Comparison of ENCODE assay signal across 2 cellular contexts in the genomic region with DNA sequence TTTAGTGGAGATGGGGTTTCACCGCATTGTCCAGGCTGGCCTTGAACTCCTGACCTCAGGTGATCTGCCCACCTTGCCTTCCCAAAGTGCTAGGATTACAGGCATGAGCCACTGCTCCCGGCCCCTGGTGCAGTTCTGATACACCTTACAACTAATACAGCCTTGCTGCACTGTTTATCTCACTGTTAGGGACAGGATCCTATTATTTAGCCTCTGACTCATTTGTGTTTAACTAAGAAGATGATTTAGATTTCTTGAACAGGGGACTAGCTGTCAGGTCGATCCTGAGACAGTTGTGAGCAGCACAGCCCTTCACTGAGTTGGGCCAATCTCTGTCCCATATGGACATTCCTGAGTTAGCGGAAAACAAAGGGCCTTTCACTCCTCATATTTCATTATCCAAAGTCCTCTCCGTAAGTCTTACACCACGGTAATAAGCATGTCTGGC.
TF ChIP-seq lines count a peak whose summit lies in the region.

No MANE protein-coding gene starts in this region.

TF ChIP-seq in SK-N-SH treated with all-trans-retinoic acid at 6 μM for 48 hours, 23 proteins besides CTCF, POLR2A, EP300 and RAD21:
- TF ChIP-seq, protein P1, sequence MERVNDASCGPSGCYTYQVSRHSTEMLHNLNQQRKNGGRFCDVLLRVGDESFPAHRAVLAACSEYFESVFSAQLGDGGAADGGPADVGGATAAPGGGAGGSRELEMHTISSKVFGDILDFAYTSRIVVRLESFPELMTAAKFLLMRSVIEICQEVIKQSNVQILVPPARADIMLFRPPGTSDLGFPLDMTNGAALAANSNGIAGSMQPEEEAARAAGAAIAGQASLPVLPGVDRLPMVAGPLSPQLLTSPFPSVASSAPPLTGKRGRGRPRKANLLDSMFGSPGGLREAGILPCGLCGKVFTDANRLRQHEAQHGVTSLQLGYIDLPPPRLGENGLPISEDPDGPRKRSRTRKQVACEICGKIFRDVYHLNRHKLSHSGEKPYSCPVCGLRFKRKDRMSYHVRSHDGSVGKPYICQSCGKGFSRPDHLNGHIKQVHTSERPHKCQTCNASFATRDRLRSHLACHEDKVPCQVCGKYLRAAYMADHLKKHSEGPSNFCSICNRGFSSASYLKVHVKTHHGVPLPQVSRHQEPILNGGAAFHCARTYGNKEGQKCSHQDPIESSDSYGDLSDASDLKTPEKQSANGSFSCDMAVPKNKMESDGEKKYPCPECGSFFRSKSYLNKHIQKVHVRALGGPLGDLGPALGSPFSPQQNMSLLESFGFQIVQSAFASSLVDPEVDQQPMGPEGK (CRISPR knock-in tag; IDR thresholded peaks at IDR 0.05; ENCODE audit: borderline replicate concordance), result no peak
- no peak for TF ChIP-seq BACH2 (CRISPR knock-in tag; IDR thresholded peaks at IDR 0.05; ENCODE audit: borderline replicate concordance)
- TF ChIP-seq ZFP3 (CRISPR knock-in tag; IDR thresholded peaks at IDR 0.05), result no peak
- no peak for TF ChIP-seq TOX (CRISPR knock-in tag; IDR thresholded peaks at IDR 0.05; ENCODE audit: borderline replicate concordance)
- TF ChIP-seq, protein P2, sequence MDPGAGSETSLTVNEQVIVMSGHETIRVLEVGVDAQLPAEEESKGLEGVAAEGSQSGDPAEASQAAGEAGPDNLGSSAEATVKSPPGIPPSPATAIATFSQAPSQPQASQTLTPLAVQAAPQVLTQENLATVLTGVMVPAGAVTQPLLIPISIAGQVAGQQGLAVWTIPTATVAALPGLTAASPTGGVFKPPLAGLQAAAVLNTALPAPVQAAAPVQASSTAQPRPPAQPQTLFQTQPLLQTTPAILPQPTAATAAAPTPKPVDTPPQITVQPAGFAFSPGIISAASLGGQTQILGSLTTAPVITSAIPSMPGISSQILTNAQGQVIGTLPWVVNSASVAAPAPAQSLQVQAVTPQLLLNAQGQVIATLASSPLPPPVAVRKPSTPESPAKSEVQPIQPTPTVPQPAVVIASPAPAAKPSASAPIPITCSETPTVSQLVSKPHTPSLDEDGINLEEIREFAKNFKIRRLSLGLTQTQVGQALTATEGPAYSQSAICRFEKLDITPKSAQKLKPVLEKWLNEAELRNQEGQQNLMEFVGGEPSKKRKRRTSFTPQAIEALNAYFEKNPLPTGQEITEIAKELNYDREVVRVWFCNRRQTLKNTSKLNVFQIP (CRISPR knock-in tag; IDR thresholded peaks at IDR 0.05; ENCODE audit: borderline replicate concordance, low read depth), result no peak
- TF ChIP-seq PPARA (CRISPR knock-in tag; IDR thresholded peaks at IDR 0.05; ENCODE audit: borderline replicate concordance), result no peak
- no peak for TF ChIP-seq ZC3H10 (CRISPR knock-in tag; IDR thresholded peaks at IDR 0.05)
- no peak for TF ChIP-seq ZFP30 (CRISPR knock-in tag; IDR thresholded peaks at IDR 0.05)
- TF ChIP-seq ZNF8 (CRISPR knock-in tag; IDR thresholded peaks at IDR 0.05), result no peak
- no peak for TF ChIP-seq TCF4 (CRISPR knock-in tag; IDR thresholded peaks at IDR 0.05; ENCODE audit: borderline replicate concordance)
- TF ChIP-seq SNAI2 (CRISPR knock-in tag; IDR thresholded peaks at IDR 0.05), result no peak
- TF ChIP-seq, protein P3, sequence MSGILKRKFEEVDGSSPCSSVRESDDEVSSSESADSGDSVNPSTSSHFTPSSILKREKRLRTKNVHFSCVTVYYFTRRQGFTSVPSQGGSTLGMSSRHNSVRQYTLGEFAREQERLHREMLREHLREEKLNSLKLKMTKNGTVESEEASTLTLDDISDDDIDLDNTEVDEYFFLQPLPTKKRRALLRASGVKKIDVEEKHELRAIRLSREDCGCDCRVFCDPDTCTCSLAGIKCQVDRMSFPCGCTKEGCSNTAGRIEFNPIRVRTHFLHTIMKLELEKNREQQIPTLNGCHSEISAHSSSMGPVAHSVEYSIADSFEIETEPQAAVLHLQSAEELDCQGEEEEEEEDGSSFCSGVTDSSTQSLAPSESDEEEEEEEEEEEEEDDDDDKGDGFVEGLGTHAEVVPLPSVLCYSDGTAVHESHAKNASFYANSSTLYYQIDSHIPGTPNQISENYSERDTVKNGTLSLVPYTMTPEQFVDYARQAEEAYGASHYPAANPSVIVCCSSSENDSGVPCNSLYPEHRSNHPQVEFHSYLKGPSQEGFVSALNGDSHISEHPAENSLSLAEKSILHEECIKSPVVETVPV (CRISPR knock-in tag; IDR thresholded peaks at IDR 0.05), result no peak
- no peak for TF ChIP-seq ESRRG (CRISPR knock-in tag; IDR thresholded peaks at IDR 0.05)
- no peak for TF ChIP-seq GLIS3 (CRISPR knock-in tag; IDR thresholded peaks at IDR 0.05)
- no peak for TF ChIP-seq ISL1 (CRISPR knock-in tag; IDR thresholded peaks at IDR 0.05)
- TF ChIP-seq OSR1 (CRISPR knock-in tag; IDR thresholded peaks at IDR 0.05), result no peak

TF ChIP-seq in SK-N-SH, 30 proteins besides CTCF, POLR2A, EP300 and RAD21 (continued from another document):
- TF ChIP-seq, protein P4, sequence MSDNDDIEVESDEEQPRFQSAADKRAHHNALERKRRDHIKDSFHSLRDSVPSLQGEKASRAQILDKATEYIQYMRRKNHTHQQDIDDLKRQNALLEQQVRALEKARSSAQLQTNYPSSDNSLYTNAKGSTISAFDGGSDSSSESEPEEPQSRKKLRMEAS (IDR thresholded peaks at IDR 0.05; ENCODE audit: low read depth), result no peak
- TF ChIP-seq NRF1 (IDR thresholded peaks at IDR 0.05; ENCODE audit: low read depth, low read length), result no peak
- no peak for TF ChIP-seq RXRA (IDR thresholded peaks at IDR 0.05; ENCODE audit: borderline replicate concordance, low read depth)
